In the genomic region with DNA sequence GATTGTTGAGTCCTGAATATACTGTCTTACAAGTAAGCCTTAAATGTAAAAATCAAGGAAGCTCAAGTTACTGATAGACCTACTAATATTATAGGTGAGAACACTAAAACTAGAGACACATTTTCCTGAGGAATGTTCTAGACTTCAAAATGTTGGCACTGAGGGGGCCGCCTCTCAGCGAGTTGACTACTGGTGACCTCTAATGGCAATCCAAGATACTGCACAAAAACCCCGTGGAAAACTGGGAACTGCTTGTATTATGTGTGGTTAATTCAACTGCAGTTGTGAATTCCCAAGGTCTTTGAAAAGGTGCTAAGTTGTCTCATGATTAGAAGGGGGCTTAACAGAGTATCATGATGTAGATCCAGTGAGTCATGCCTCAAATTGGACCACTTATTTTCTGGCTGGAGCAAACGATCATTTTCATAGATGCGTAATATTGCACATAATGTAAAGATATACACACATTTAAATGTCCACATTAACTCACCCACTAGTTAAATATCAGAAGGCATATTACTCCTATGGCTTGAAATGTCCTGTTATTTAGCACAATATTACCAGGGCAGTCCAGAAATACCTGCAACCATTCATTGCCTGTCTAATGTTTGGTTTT, we compare ENCODE assay signal across 9 cellular contexts.
DNase-seq lines count a peak whose midpoint lies in the region; ATAC-seq and TF ChIP-seq lines count a peak whose summit lies in the region.
"Had no signal": no experiment of that assay in that cellular context is flagged by ENCODE, and none has a peak within 500 bp of the region (broad histone marks: within the 10 kb centered on the region; RNA-seq: fewer than 3 reads in every experiment).

No MANE protein-coding gene starts in this region.

- DNase-seq in GM12865 (ENCODE audit: low read depth) (peak; percentile 14), MM.1S (no peak), cerebellar cortex (ENCODE audit: low spot score) (peak; percentile 4), neural crest cell (ENCODE audit: low read depth, low spot score) (peak; percentile 32), NCI-H146 treated with DMSO at 0.1 percent for 48 hours (lab: John Stamatoyannopoulos, UW; ENCODE audit: unreplicated experiment) (no peak)
- DNase-seq in activated CD4-positive, alpha-beta T cell treated with anti-CD3 and anti-CD28 coated beads, Interleukin-2, amount 50 U/mL, for 4 hours, result no peak
- DNase-seq: activated CD8-positive, alpha-beta memory T cell treated with anti-CD3 and anti-CD28 coated beads, Interleukin-2, amount 10 ng/mL, durations not matched to agents 7 days and 5 days; NCI-H1436 treated with DMSO at 0.1 percent for 48 hours had no signal

- no peaks in the 10 kb centered on the region for H3K4me1 Mint-ChIP-seq in neural crest cell
- no peaks in the 10 kb centered on the region for H3K4me1 Mint-ChIP-seq in activated T-helper 17 cell treated with anti-CD3 and anti-CD28 coated beads, Interleukin-2, amount 50 U/mL, for 72 hours
- H3K4me1 Mint-ChIP-seq: activated CD8-positive, alpha-beta memory T cell treated with anti-CD3 and anti-CD28 coated beads, Interleukin-2, amount 10 ng/mL, durations not matched to agents 7 days and 5 days had no signal

- H3K9me2 ChIP-seq in MM.1S (replicated peaks; ENCODE audit: insufficient read depth, low read length), result no peaks in the 10 kb centered on the region

- H3K4me3 ChIP-seq in GM12865 (ENCODE audit: low read depth, low read length), result no peak overlapping the region
- H3K4me3 ChIP-seq in MM.1S (ENCODE audit: low read length), result no peak overlapping the region

- no peaks in the 10 kb centered on the region for H3K9me3 ChIP-seq in MM.1S (replicated peaks; ENCODE audit: insufficient read depth, low read length)

- H3K9ac ChIP-seq in MM.1S (ENCODE audit: low read length), result no peak overlapping the region

- ATAC-seq in activated T-helper 17 cell treated with anti-CD3 and anti-CD28 coated beads, Interleukin-2, amount 50 U/mL, for 72 hours (replicated peaks), result no peak
- ATAC-seq: activated CD8-positive, alpha-beta memory T cell treated with anti-CD3 and anti-CD28 coated beads, Interleukin-2, amount 10 ng/mL, durations not matched to agents 7 days and 5 days had no signal

- H3K27ac Mint-ChIP-seq in neural crest cell (ENCODE audit: unreplicated experiment), result no peak overlapping the region
- H3K27ac Mint-ChIP-seq in activated T-helper 17 cell treated with anti-CD3 and anti-CD28 coated beads, Interleukin-2, amount 50 U/mL, for 72 hours, result no peak overlapping the region
- H3K27ac Mint-ChIP-seq: activated CD8-positive, alpha-beta memory T cell treated with anti-CD3 and anti-CD28 coated beads, Interleukin-2, amount 10 ng/mL, durations not matched to agents 7 days and 5 days had no signal

- H3K27me3 ChIP-seq in MM.1S (replicated peaks; ENCODE audit: insufficient read depth, low read length), result no peaks in the 10 kb centered on the region

- no peak overlapping the region for H3K4me2 ChIP-seq in MM.1S (ENCODE audit: low read depth, low read length)

- H3K36me3 Mint-ChIP-seq in neural crest cell (ENCODE audit: low read depth), result no peaks in the 10 kb centered on the region
- H3K36me3 Mint-ChIP-seq in activated T-helper 17 cell treated with anti-CD3 and anti-CD28 coated beads, Interleukin-2, amount 50 U/mL, for 72 hours (ENCODE audit: low read depth), result no peaks in the 10 kb centered on the region
- H3K36me3 Mint-ChIP-seq: activated CD8-positive, alpha-beta memory T cell treated with anti-CD3 and anti-CD28 coated beads, Interleukin-2, amount 10 ng/mL, durations not matched to agents 7 days and 5 days had no signal

- no peaks in the 10 kb centered on the region for H3F3A ChIP-seq in MM.1S (ENCODE audit: insufficient read depth, low read length)

- no peak overlapping the region for H3K4me3 Mint-ChIP-seq in neural crest cell
- no peak overlapping the region for H3K4me3 Mint-ChIP-seq in activated T-helper 17 cell treated with anti-CD3 and anti-CD28 coated beads, Interleukin-2, amount 50 U/mL, for 72 hours
- H3K4me3 Mint-ChIP-seq: activated CD8-positive, alpha-beta memory T cell treated with anti-CD3 and anti-CD28 coated beads, Interleukin-2, amount 10 ng/mL, durations not matched to agents 7 days and 5 days had no signal

- no peak overlapping the region for H3K27ac ChIP-seq in MM.1S (ENCODE audit: low read length)

- H3K9me3 Mint-ChIP-seq in neural crest cell, result no peaks in the 10 kb centered on the region
- H3K9me3 Mint-ChIP-seq in activated T-helper 17 cell treated with anti-CD3 and anti-CD28 coated beads, Interleukin-2, amount 50 U/mL, for 72 hours, result peaks cover 18% of the 10 kb centered on the region

- H3K4me1 ChIP-seq in MM.1S (ENCODE audit: low read length), result no peaks in the 10 kb centered on the region

- H3K27me3 Mint-ChIP-seq in neural crest cell (ENCODE audit: low read depth), result peaks cover 41% of the 10 kb centered on the region
- no peaks in the 10 kb centered on the region for H3K27me3 Mint-ChIP-seq in activated T-helper 17 cell treated with anti-CD3 and anti-CD28 coated beads, Interleukin-2, amount 50 U/mL, for 72 hours
- H3K27me3 Mint-ChIP-seq: activated CD8-positive, alpha-beta memory T cell treated with anti-CD3 and anti-CD28 coated beads, Interleukin-2, amount 10 ng/mL, durations not matched to agents 7 days and 5 days had no signal

- H3K36me3 ChIP-seq in MM.1S (replicated peaks; ENCODE audit: insufficient read depth, low read length), result no peaks in the 10 kb centered on the region

- no peaks in the 10 kb centered on the region for H4K20me1 ChIP-seq in MM.1S (ENCODE audit: insufficient read depth, low read length)

- H2AFZ ChIP-seq in MM.1S (ENCODE audit: low read length), result no peak overlapping the region

- no peaks in the 10 kb centered on the region for H3K79me2 ChIP-seq in MM.1S (ENCODE audit: low read length)

- TF ChIP-seq CTCF in GM12865 (IDR thresholded peaks at IDR 0.05; ENCODE audit: insufficient read depth, low read depth, low read length, missing control alignments), result peak; percentile 59
- TF ChIP-seq CTCF in MM.1S (IDR thresholded peaks at IDR 0.05; ENCODE audit: low read length), result peak; percentile 71
- peak; percentile 61 for TF ChIP-seq CTCF in neural crest cell (conservative IDR thresholded peaks at IDR 0.05)

Comparison
In these comparisons a context has a peak if more than half of its experiments do, and no peak if none do; other contexts are left out.
1. DNase-seq: peak in GM12865 (single experiment), cerebellar cortex (single experiment) and neural crest cell (single experiment); none in MM.1S (single experiment), NCI-H146 treated with DMSO at 0.1 percent for 48 hours (single experiment) and activated CD4-positive, alpha-beta T cell treated with anti-CD3 and anti-CD28 coated beads, Interleukin-2, amount 50 U/mL, for 4 hours (0 of 2).
2. Peak in every context shown above with its lines, with median percentiles within 50 percentile points of each other: CTCF ChIP-seq.